In genomic region chr15:30196769-30197168, GRCh38 we compare ENCODE assay signal across 8 cellular contexts.
DNase-seq lines count a peak whose midpoint lies in the region; ATAC-seq and TF ChIP-seq lines count a peak whose summit lies in the region.
"Not testable (repeated sequence)": the region's sequence is repeated elsewhere in the genome, so short reads cannot be mapped to it uniquely, and the experiment has no call there.

No MANE protein-coding gene starts in this region.

- not testable (repeated sequence) for H3K56ac ChIP-seq in H9 (ENCODE audit: insufficient read length, low read depth, low read length)

- H3K4me3 ChIP-seq in BE2C (ENCODE audit: low read depth, low read length) = peak overlapping the region; percentile 43
- peak overlapping the region; percentile 62 for H3K4me3 ChIP-seq in SJCRH30
- H3K4me3 ChIP-seq in hepatocyte = not testable (repeated sequence)

- not testable (repeated sequence) for H2BK120ac ChIP-seq in H9 (ENCODE audit: low read depth, low read length, poor library complexity, severe bottlenecking)

- H2BK5ac ChIP-seq in H9 (ENCODE audit: insufficient read length, low read length) = not testable (repeated sequence)

- H3K36me3 ChIP-seq in BE2C; SJCRH30; hepatocyte (replicated peaks; ENCODE audit: insufficient read depth, low read depth): not testable (repeated sequence)

- not testable (repeated sequence) for H3K79me1 ChIP-seq in H9 (ENCODE audit: insufficient read depth, low read depth, low read length, poor library complexity, severe bottlenecking)

- not testable (repeated sequence) for H3K4me2 ChIP-seq in H9 (ENCODE audit: insufficient read depth, insufficient read length, low read length)
- peak overlapping the region; percentile 88 for H3K4me2 ChIP-seq in hepatocyte

- H2BK15ac ChIP-seq in H9 (ENCODE audit: low read depth, low read length) = not testable (repeated sequence)

- not testable (repeated sequence) for H3K23me2 ChIP-seq in H9 (ENCODE audit: insufficient read length, low read depth, low read length, poor library complexity, severe bottlenecking)

- peak overlapping the region; percentile 42 to 63 for H3K4me3 Mint-ChIP-seq in H9
- peak overlapping the region; percentile 50 for H3K4me3 Mint-ChIP-seq in WTC11
- peak overlapping the region; percentile 49 for H3K4me3 Mint-ChIP-seq in chondrocyte (ENCODE audit: unreplicated experiment)
- H3K4me3 Mint-ChIP-seq in nephron progenitor cell = peak overlapping the region; percentile 84
- H3K4me3 Mint-ChIP-seq in osteocyte (ENCODE audit: unreplicated experiment) = peak overlapping the region; percentile 14

- H3K4me1 Mint-ChIP-seq in H9; WTC11; chondrocyte (ENCODE audit: low read depth); nephron progenitor cell; osteocyte (ENCODE audit: unreplicated experiment): not testable (repeated sequence)

- not testable (repeated sequence) for H2AK5ac ChIP-seq in H9 (ENCODE audit: insufficient read length, low read length)

- H3K4me1 ChIP-seq in BE2C; H9 (ENCODE audit: insufficient read depth, low read length); SJCRH30; hepatocyte (ENCODE audit: insufficient read depth): not testable (repeated sequence)

- not testable (repeated sequence) for H4K20me1 ChIP-seq in H9 (ENCODE audit: control insufficient read depth, insufficient read depth, insufficient read length); hepatocyte (ENCODE audit: insufficient read depth, poor library complexity, severe bottlenecking)

- H3K14ac ChIP-seq in H9 (ENCODE audit: insufficient read depth, low read length) = not testable (repeated sequence)

- H2AFZ ChIP-seq in H9 (ENCODE audit: low read length); hepatocyte: not testable (repeated sequence)

- not testable (repeated sequence) for H3K4ac ChIP-seq in H9 (ENCODE audit: low read depth, low read length)

- not testable (repeated sequence) for H2BK12ac ChIP-seq in H9 (ENCODE audit: insufficient read length, low read depth, low read length)

- POLR2A ChIA-PET in WTC11 (lab: Charles Lee) = not testable (repeated sequence)

- DNase-seq in BE2C; H9; SJCRH30; WTC11 (ENCODE audit: low spot score); chondrocyte (ENCODE audit: low spot score); hepatocyte (ENCODE audit: low spot score); nephron progenitor cell; osteocyte (ENCODE audit: extremely low spot score, unreplicated experiment): not testable (repeated sequence)

- not testable (repeated sequence) for H2BK20ac ChIP-seq in H9 (ENCODE audit: low read depth, low read length, poor library complexity, severe bottlenecking)

- not testable (repeated sequence) for H3K27ac Mint-ChIP-seq in H9; WTC11; chondrocyte (ENCODE audit: unreplicated experiment); nephron progenitor cell; osteocyte (ENCODE audit: unreplicated experiment)

- not testable (repeated sequence) for H3K9me3 Mint-ChIP-seq in H9; WTC11; chondrocyte (ENCODE audit: low read depth); nephron progenitor cell; osteocyte (ENCODE audit: unreplicated experiment)

- ATAC-seq in WTC11 = not testable (repeated sequence)

- not testable (repeated sequence) for H3K79me2 ChIP-seq in H9 (ENCODE audit: insufficient read depth, low read length); hepatocyte

- not testable (repeated sequence) for H3K9me3 ChIP-seq in BE2C; H9 (ENCODE audit: control insufficient read depth, low read depth, low read length); SJCRH30 (replicated peaks); hepatocyte (ENCODE audit: low read depth)

- not testable (repeated sequence) for H4K91ac ChIP-seq in H9 (ENCODE audit: insufficient read length, low read depth, low read length)

- no CpG with 5 or more reads among the region's 12 CpGs for WGBS in H9 (ENCODE audit: extremely low coverage, insufficient read length, low lambda C conversion rate)
- 44% methylated on average over 8 of the region's 12 CpGs for WGBS in hepatocyte (ENCODE audit: low lambda C conversion rate, missing lambda C conversion rate)

- H3T11ph ChIP-seq in H9 (ENCODE audit: low read length) = not testable (repeated sequence)

- CTCF ChIA-PET in WTC11 (lab: Charles Lee) = not testable (repeated sequence)

- H4K8ac ChIP-seq in H9 (replicated peaks; ENCODE audit: insufficient read length, low read depth, low read length) = not testable (repeated sequence)

- H3K23ac ChIP-seq in H9 (ENCODE audit: insufficient read length, low read depth, low read length) = not testable (repeated sequence)

- H3K9ac ChIP-seq in H9 (ENCODE audit: extremely low read depth, insufficient read length, low read length) = not testable (repeated sequence)

- H3K27me3 Mint-ChIP-seq in H9 (ENCODE audit: low read depth) = peaks cover 15% of the 10 kb centered on the region
- H3K27me3 Mint-ChIP-seq in WTC11 (ENCODE audit: low read depth) = peaks cover 10% of the 10 kb centered on the region
- H3K27me3 Mint-ChIP-seq in chondrocyte (ENCODE audit: low read depth); nephron progenitor cell (ENCODE audit: low read depth, poor library complexity); osteocyte (ENCODE audit: unreplicated experiment): not testable (repeated sequence)

- H3K9me2 ChIP-seq in hepatocyte (replicated peaks; ENCODE audit: insufficient read depth) = not testable (repeated sequence)

- not testable (repeated sequence) for H4K5ac ChIP-seq in H9 (ENCODE audit: insufficient read length, low read depth, low read length)

- TF ChIP-seq CTCF in BE2C (IDR thresholded peaks at IDR 0.05; ENCODE audit: low read depth, low read length); H9 (conservative IDR thresholded peaks at IDR 0.05); WTC11 (IDR thresholded peaks at IDR 0.05); chondrocyte (IDR thresholded peaks at IDR 0.05); hepatocyte (IDR thresholded peaks at IDR 0.05; ENCODE audit: poor library complexity); nephron progenitor cell (IDR thresholded peaks at IDR 0.05); osteocyte (IDR thresholded peaks at IDR 0.05): not testable (repeated sequence)

- not testable (repeated sequence) for H3K18ac ChIP-seq in H9 (ENCODE audit: insufficient read length, low read depth, low read length)

- H3K27me3 ChIP-seq in BE2C; H9 (ENCODE audit: insufficient read depth, low read length); SJCRH30; hepatocyte: not testable (repeated sequence)

- H3K27ac ChIP-seq in H9 (ENCODE audit: insufficient read length, low read depth, low read length); SJCRH30; hepatocyte: not testable (repeated sequence)

- not testable (repeated sequence) for H3K36me3 Mint-ChIP-seq in H9 (ENCODE audit: insufficient read depth in 1 of 3, low read depth in 3 of 3); WTC11; chondrocyte (ENCODE audit: low read depth); nephron progenitor cell (ENCODE audit: low read depth); osteocyte (ENCODE audit: unreplicated experiment)

Comparison
In these comparisons a context has a peak if more than half of its experiments do, and no peak if none do; other contexts are left out.
1. H3K4me3 Mint-ChIP-seq: peak in every context shown above with its lines; median percentile 84 in nephron progenitor cell; 52 in H9; 50 in WTC11; 49 in chondrocyte; 14 in osteocyte.